In the genomic region with DNA sequence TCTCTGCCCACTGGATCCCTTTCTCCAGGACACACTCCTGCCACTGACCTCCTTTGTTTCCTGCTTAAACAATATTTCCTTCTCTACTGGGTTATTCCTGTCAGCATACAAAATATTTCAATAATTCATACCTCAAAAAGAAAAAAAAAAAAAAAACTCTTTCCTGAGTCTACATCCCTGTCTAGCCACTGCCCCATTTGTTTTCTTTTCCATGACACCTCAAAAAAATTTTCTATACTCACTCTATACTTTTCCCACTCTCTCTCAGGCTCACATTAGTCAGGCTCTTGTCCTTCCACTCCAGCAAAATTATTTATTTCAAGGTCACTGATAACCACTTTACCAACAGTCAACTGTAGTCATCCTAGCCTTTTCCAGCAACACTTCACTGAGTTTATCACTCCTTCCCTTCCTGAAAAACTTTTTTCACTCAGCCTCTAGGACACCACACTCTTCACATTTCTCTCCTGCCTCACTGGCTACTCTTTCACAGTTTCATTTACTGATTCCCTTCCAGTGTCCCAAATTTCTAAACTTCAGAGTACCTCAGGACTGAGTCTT, we compare ENCODE assay signal across 28 cellular contexts.
"Had no signal": no experiment of that assay in that cellular context is flagged by ENCODE, and none has a peak within 500 bp of the region (broad histone marks: within the 10 kb centered on the region; RNA-seq: fewer than 3 reads in every experiment).

No MANE protein-coding gene starts in this region.

- H3K4me1 Mint-ChIP-seq: activated CD8-positive, alpha-beta memory T cell treated with anti-CD3 and anti-CD28 coated beads, Interleukin-2, amount 10 ng/mL, durations not matched to agents 7 days and 5 days; activated naive CD4-positive, alpha-beta T cell treated with anti-CD3 and anti-CD28 coated beads, Interleukin-2, amount 10 ng/mL, durations not matched to agents 7 days and 5 days; mesothelial cell of epicardium had no signal

- DNase-seq: activated CD4-positive, alpha-beta T cell treated with anti-CD3 and anti-CD28 coated beads for 36 hours; activated CD4-positive, CD25-positive, alpha-beta regulatory T cell; activated CD8-positive, alpha-beta memory T cell treated with anti-CD3 and anti-CD28 coated beads, Interleukin-2, amount 10 ng/mL, durations not matched to agents 7 days and 5 days; activated CD8-positive, alpha-beta T cell treated with anti-CD3 and anti-CD28 coated beads, Interleukin-2, amount 10 ng/mL, durations not matched to agents 7 days and 5 days; activated effector memory CD4-positive, alpha-beta T cell treated with anti-CD3 and anti-CD28 coated beads, Interleukin-2, amount 50 U/mL, for 16 hours; activated naive CD4-positive, alpha-beta T cell treated with anti-CD3 and anti-CD28 coated beads, Interleukin-2, amount 10 ng/mL, durations not matched to agents 7 days and 5 days; amygdala; central memory CD4-positive, alpha-beta T cell; dermis blood vessel endothelial cell; effector memory CD4-positive, alpha-beta T cell; erythroblast; gastrocnemius medialis; glutamatergic neuron; islet precursor cell; naive B cell; ovary; retina; stimulated activated CD4-positive, alpha-beta T cell treated with anti-CD3 and anti-CD28 coated beads, Interleukin-12 subunit alpha, Interleukin-12 subunit beta, amount 100 ng/mL, for 4 hours; stimulated activated CD4-positive, alpha-beta T cell treated with anti-CD3 and anti-CD28 coated beads, Interleukin-4, amount 100 ng/mL, for 1 hour; stimulated activated naive CD8-positive, alpha-beta T cell treated with anti-CD3 and anti-CD28 coated beads, Interleukin-15, Interleukin-2, amounts not matched to agents 100 U/mL and 50 U/mL, for 24 hours; substantia nigra; SW 1271; upper lobe of left lung had no signal

- H3K4me3 Mint-ChIP-seq: activated CD4-positive, alpha-beta T cell treated with anti-CD3 and anti-CD28 coated beads for 36 hours; activated CD8-positive, alpha-beta memory T cell treated with anti-CD3 and anti-CD28 coated beads, Interleukin-2, amount 10 ng/mL, durations not matched to agents 7 days and 5 days; activated CD8-positive, alpha-beta T cell treated with anti-CD3 and anti-CD28 coated beads, Interleukin-2, amount 10 ng/mL, durations not matched to agents 7 days and 5 days; activated naive CD4-positive, alpha-beta T cell treated with anti-CD3 and anti-CD28 coated beads, Interleukin-2, amount 10 ng/mL, durations not matched to agents 7 days and 5 days; mesothelial cell of epicardium had no signal

- ATAC-seq: activated CD4-positive, alpha-beta T cell treated with anti-CD3 and anti-CD28 coated beads for 36 hours; activated CD8-positive, alpha-beta memory T cell treated with anti-CD3 and anti-CD28 coated beads, Interleukin-2, amount 10 ng/mL, durations not matched to agents 7 days and 5 days; activated CD8-positive, alpha-beta T cell treated with anti-CD3 and anti-CD28 coated beads, Interleukin-2, amount 10 ng/mL, durations not matched to agents 7 days and 5 days; gastrocnemius medialis; sciatic nerve; stimulated activated naive CD8-positive, alpha-beta T cell treated with anti-CD3 and anti-CD28 coated beads, Interleukin-15, Interleukin-2, amounts not matched to agents 100 U/mL and 50 U/mL, for 24 hours had no signal

- H3K27me3 Mint-ChIP-seq: activated CD4-positive, alpha-beta T cell treated with anti-CD3 and anti-CD28 coated beads for 36 hours; activated CD8-positive, alpha-beta memory T cell treated with anti-CD3 and anti-CD28 coated beads, Interleukin-2, amount 10 ng/mL, durations not matched to agents 7 days and 5 days; activated naive CD4-positive, alpha-beta T cell treated with anti-CD3 and anti-CD28 coated beads, Interleukin-2, amount 10 ng/mL, durations not matched to agents 7 days and 5 days; naive B cell had no signal

- H3K27ac ChIP-seq: gastrocnemius medialis, hepatocyte, ovary, prostate gland, skin epidermis, upper lobe of left lung had no signal

- H3K4me1 ChIP-seq: gastrocnemius medialis, prostate gland had no signal

- H3K4me3 ChIP-seq: gastrocnemius medialis, hepatocyte, ovary, prostate gland, skin epidermis, upper lobe of left lung had no signal

- H3K27ac Mint-ChIP-seq: activated CD4-positive, alpha-beta T cell treated with anti-CD3 and anti-CD28 coated beads for 36 hours; activated CD8-positive, alpha-beta memory T cell treated with anti-CD3 and anti-CD28 coated beads, Interleukin-2, amount 10 ng/mL, durations not matched to agents 7 days and 5 days; activated CD8-positive, alpha-beta T cell treated with anti-CD3 and anti-CD28 coated beads, Interleukin-2, amount 10 ng/mL, durations not matched to agents 7 days and 5 days; activated naive CD4-positive, alpha-beta T cell treated with anti-CD3 and anti-CD28 coated beads, Interleukin-2, amount 10 ng/mL, durations not matched to agents 7 days and 5 days; mesothelial cell of epicardium had no signal

- H3K36me3 ChIP-seq: gastrocnemius medialis, ovary, prostate gland had no signal

- H3K27me3 ChIP-seq: gastrocnemius medialis, hepatocyte, ovary, upper lobe of left lung had no signal

- H3K9me3 ChIP-seq: gastrocnemius medialis, ovary, prostate gland, upper lobe of left lung had no signal
